1 cellular context compared by ENCODE assay signal in the genomic region with DNA sequence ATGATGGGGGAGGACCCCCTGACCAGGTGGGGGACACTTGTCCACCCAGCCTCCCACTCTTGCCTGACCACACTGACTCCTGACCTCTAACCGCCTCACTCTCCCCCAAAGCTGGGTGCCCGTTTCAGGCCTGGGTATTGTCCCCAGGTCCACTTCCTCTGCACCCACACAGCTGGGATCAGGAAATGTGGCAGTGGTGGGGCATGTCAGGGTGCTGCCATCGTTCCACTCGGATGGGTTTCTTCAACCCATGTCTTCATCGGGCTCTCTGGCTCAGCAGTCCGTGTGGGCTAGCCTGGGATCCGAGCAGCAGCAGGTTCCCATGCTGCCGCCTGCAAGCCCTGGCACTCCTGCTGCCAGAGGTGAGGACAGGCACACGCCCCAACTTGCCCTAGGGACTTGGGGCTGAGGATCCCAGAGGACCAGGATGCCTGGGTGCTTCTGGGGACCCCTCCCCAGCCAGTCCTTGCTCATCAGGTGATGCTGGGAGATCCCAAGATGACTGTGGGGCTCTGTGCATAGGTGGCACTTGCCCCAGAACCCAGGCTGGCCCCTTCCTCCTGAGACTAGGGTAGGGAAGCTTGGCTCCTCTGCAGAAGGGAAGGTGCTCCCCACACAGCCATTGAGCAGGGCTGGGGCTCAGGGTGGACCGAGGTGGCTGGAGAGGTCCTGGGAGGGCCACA.
TF ChIP-seq lines count a peak whose summit lies in the region.

No MANE protein-coding gene starts in this region.

TF ChIP-seq in H1, 55 proteins besides CTCF, POLR2A, EP300 and RAD21:
- no peak for TF ChIP-seq CHD1 (IDR thresholded peaks at IDR 0.05; ENCODE audit: low read depth, low read length)
- TF ChIP-seq TBP (IDR thresholded peaks at IDR 0.05; ENCODE audit: low read depth, low read length), result no peak
- no peak for TF ChIP-seq CEBPB (IDR thresholded peaks at IDR 0.05; ENCODE audit: low read depth, low read length)
- TF ChIP-seq EGR1 (IDR thresholded peaks at IDR 0.05; ENCODE audit: borderline replicate concordance, low read depth, low read length), result no peak
- TF ChIP-seq, protein P1, sequence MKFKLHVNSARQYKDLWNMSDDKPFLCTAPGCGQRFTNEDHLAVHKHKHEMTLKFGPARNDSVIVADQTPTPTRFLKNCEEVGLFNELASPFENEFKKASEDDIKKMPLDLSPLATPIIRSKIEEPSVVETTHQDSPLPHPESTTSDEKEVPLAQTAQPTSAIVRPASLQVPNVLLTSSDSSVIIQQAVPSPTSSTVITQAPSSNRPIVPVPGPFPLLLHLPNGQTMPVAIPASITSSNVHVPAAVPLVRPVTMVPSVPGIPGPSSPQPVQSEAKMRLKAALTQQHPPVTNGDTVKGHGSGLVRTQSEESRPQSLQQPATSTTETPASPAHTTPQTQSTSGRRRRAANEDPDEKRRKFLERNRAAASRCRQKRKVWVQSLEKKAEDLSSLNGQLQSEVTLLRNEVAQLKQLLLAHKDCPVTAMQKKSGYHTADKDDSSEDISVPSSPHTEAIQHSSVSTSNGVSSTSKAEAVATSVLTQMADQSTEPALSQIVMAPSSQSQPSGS (IDR thresholded peaks at IDR 0.05; ENCODE audit: low read length), result no peak
- TF ChIP-seq, protein P2, sequence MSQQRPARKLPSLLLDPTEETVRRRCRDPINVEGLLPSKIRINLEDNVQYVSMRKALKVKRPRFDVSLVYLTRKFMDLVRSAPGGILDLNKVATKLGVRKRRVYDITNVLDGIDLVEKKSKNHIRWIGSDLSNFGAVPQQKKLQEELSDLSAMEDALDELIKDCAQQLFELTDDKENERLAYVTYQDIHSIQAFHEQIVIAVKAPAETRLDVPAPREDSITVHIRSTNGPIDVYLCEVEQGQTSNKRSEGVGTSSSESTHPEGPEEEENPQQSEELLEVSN (IDR thresholded peaks at IDR 0.05), result no peak
- no peak for TF ChIP-seq HDAC6 (IDR thresholded peaks at IDR 0.05; ENCODE audit: low read depth, low read length)
- TF ChIP-seq SIN3A (conservative IDR thresholded peaks at IDR 0.05 in 1 of 2, IDR thresholded peaks at IDR 0.05 in 1 of 2; ENCODE audit: low read depth in 1 of 2, low read length in 2 of 2), result no peak
- TF ChIP-seq, protein P3, sequence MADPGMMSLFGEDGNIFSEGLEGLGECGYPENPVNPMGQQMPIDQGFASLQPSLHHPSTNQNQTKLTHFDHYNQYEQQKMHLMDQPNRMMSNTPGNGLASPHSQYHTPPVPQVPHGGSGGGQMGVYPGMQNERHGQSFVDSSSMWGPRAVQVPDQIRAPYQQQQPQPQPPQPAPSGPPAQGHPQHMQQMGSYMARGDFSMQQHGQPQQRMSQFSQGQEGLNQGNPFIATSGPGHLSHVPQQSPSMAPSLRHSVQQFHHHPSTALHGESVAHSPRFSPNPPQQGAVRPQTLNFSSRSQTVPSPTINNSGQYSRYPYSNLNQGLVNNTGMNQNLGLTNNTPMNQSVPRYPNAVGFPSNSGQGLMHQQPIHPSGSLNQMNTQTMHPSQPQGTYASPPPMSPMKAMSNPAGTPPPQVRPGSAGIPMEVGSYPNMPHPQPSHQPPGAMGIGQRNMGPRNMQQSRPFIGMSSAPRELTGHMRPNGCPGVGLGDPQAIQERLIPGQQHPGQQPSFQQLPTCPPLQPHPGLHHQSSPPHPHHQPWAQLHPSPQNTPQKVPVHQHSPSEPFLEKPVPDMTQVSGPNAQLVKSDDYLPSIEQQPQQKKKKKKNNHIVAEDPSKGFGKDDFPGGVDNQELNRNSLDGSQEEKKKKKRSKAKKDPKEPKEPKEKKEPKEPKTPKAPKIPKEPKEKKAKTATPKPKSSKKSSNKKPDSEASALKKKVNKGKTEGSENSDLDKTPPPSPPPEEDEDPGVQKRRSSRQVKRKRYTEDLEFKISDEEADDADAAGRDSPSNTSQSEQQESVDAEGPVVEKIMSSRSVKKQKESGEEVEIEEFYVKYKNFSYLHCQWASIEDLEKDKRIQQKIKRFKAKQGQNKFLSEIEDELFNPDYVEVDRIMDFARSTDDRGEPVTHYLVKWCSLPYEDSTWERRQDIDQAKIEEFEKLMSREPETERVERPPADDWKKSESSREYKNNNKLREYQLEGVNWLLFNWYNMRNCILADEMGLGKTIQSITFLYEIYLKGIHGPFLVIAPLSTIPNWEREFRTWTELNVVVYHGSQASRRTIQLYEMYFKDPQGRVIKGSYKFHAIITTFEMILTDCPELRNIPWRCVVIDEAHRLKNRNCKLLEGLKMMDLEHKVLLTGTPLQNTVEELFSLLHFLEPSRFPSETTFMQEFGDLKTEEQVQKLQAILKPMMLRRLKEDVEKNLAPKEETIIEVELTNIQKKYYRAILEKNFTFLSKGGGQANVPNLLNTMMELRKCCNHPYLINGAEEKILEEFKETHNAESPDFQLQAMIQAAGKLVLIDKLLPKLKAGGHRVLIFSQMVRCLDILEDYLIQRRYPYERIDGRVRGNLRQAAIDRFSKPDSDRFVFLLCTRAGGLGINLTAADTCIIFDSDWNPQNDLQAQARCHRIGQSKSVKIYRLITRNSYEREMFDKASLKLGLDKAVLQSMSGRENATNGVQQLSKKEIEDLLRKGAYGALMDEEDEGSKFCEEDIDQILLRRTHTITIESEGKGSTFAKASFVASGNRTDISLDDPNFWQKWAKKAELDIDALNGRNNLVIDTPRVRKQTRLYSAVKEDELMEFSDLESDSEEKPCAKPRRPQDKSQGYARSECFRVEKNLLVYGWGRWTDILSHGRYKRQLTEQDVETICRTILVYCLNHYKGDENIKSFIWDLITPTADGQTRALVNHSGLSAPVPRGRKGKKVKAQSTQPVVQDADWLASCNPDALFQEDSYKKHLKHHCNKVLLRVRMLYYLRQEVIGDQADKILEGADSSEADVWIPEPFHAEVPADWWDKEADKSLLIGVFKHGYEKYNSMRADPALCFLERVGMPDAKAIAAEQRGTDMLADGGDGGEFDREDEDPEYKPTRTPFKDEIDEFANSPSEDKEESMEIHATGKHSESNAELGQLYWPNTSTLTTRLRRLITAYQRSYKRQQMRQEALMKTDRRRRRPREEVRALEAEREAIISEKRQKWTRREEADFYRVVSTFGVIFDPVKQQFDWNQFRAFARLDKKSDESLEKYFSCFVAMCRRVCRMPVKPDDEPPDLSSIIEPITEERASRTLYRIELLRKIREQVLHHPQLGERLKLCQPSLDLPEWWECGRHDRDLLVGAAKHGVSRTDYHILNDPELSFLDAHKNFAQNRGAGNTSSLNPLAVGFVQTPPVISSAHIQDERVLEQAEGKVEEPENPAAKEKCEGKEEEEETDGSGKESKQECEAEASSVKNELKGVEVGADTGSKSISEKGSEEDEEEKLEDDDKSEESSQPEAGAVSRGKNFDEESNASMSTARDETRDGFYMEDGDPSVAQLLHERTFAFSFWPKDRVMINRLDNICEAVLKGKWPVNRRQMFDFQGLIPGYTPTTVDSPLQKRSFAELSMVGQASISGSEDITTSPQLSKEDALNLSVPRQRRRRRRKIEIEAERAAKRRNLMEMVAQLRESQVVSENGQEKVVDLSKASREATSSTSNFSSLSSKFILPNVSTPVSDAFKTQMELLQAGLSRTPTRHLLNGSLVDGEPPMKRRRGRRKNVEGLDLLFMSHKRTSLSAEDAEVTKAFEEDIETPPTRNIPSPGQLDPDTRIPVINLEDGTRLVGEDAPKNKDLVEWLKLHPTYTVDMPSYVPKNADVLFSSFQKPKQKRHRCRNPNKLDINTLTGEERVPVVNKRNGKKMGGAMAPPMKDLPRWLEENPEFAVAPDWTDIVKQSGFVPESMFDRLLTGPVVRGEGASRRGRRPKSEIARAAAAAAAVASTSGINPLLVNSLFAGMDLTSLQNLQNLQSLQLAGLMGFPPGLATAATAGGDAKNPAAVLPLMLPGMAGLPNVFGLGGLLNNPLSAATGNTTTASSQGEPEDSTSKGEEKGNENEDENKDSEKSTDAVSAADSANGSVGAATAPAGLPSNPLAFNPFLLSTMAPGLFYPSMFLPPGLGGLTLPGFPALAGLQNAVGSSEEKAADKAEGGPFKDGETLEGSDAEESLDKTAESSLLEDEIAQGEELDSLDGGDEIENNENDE (IDR thresholded peaks at IDR 0.05; ENCODE audit: insufficient replicate concordance, low read length), result no peak
